ENCODE assay signal across 13 cellular contexts in genomic region chr12:56450241-56450640, GRCh38. TPM values are rescaled to one million over a fixed set of nuclear protein-coding genes. Genes with fewer than 3 reads are reported as not detected.
A peak's percentile ranks its signal among the peaks of the same experiment; 100 is the strongest.
DNase-seq lines count a peak whose midpoint lies in the region; FAIRE-seq and TF ChIP-seq lines count a peak whose summit lies in the region.
"Had no signal": no experiment of that assay in that cellular context is flagged by ENCODE, and none has a peak within 500 bp of the region (broad histone marks: within the 10 kb centered on the region; RNA-seq: fewer than 3 reads in every experiment).

No MANE protein-coding gene starts in this region.

- TF ChIP-seq CTCF in astrocyte (IDR thresholded peaks at IDR 0.05; ENCODE audit: insufficient read depth, low read depth, low read length) (no peak), osteocyte (IDR thresholded peaks at IDR 0.05) (no peak)

- no peak overlapping the region for H3K9ac ChIP-seq in astrocyte (ENCODE audit: low read length)

- H3K9me3 ChIP-seq in astrocyte (ENCODE audit: insufficient read depth, low read depth, low read length): no peaks in the 10 kb centered on the region
- H3K9me3 ChIP-seq: pancreas had no signal

- peaks cover 4% of the 10 kb centered on the region for H3K4me1 ChIP-seq in astrocyte (ENCODE audit: insufficient read depth, low read length)

- peak overlapping the region; percentile 95 for H3K4me3 Mint-ChIP-seq in activated CD4-positive, alpha-beta T cell treated with anti-CD3 and anti-CD28 coated beads, Interleukin-2, amount 10 ng/mL, durations not matched to agents 24 days and 14 days
- peak overlapping the region; percentile 93 for H3K4me3 Mint-ChIP-seq in astrocyte (ENCODE audit: unreplicated experiment)
- H3K4me3 Mint-ChIP-seq in osteocyte (ENCODE audit: unreplicated experiment): no peak overlapping the region

- H3K27ac Mint-ChIP-seq in activated CD4-positive, alpha-beta T cell treated with anti-CD3 and anti-CD28 coated beads, Interleukin-2, amount 10 ng/mL, durations not matched to agents 24 days and 14 days: no peak overlapping the region
- H3K27ac Mint-ChIP-seq in astrocyte (ENCODE audit: unreplicated experiment) (no peak overlapping the region), osteocyte (ENCODE audit: unreplicated experiment) (peak overlapping the region; percentile 98)

- no peaks in the 10 kb centered on the region for H3K27me3 ChIP-seq in astrocyte (ENCODE audit: insufficient read depth, low read length)
- H3K27me3 ChIP-seq: pancreas had no signal

- H3K4me3 ChIP-seq in astrocyte (ENCODE audit: insufficient read depth, low read depth, low read length): no peak overlapping the region

- no peak overlapping the region for H2AFZ ChIP-seq in astrocyte (ENCODE audit: low read depth, low read length)

- no peak for DNase-seq in activated CD4-positive, alpha-beta T cell treated with anti-CD3 and anti-CD28 coated beads, Interleukin-2, amount 10 ng/mL, durations not matched to agents 24 days and 14 days
- no peak for DNase-seq in activated CD4-positive, alpha-beta T cell treated with anti-CD3 and anti-CD28 coated beads, Interleukin-2, amount 50 U/mL, for 48 hours
- DNase-seq in NCI-H69 (lab: John Stamatoyannopoulos, UW) (peak; percentile 89), astrocyte (ENCODE audit: low read depth) (no peak), osteocyte (ENCODE audit: extremely low spot score, unreplicated experiment) (no peak), MV-4-11 (lab: John Stamatoyannopoulos, UW) (no peak), HT-29 (ENCODE audit: low spot score) (no peak), NCI-H187 (lab: John Stamatoyannopoulos, UW) (no peak)
- DNase-seq: kidney glomerular epithelial cell; pancreas; stimulated activated CD4-positive, alpha-beta T cell treated with anti-CD3 and anti-CD28 coated beads, Interleukin-1b, Interleukin-23, amount 100 ng/mL, for 48 hours; T1000 had no signal

- H3K4me1 Mint-ChIP-seq in activated CD4-positive, alpha-beta T cell treated with anti-CD3 and anti-CD28 coated beads, Interleukin-2, amount 10 ng/mL, durations not matched to agents 24 days and 14 days: peaks cover 23% of the 10 kb centered on the region
- H3K4me1 Mint-ChIP-seq in astrocyte (ENCODE audit: low read depth, unreplicated experiment): peaks cover 4% of the 10 kb centered on the region
- H3K4me1 Mint-ChIP-seq in osteocyte (ENCODE audit: unreplicated experiment): peaks cover 18% of the 10 kb centered on the region

- H3K4me2 ChIP-seq in astrocyte (ENCODE audit: low read length): no peak overlapping the region

- FAIRE-seq in astrocyte (lab: Jason Lieb, UNC): no peak
- FAIRE-seq: pancreas had no signal

- H3K36me3 Mint-ChIP-seq in activated CD4-positive, alpha-beta T cell treated with anti-CD3 and anti-CD28 coated beads, Interleukin-2, amount 10 ng/mL, durations not matched to agents 24 days and 14 days (ENCODE audit: low read depth): peaks cover 9% of the 10 kb centered on the region
- H3K36me3 Mint-ChIP-seq in astrocyte (ENCODE audit: low read depth, unreplicated experiment): peaks cover 3% of the 10 kb centered on the region
- H3K36me3 Mint-ChIP-seq in osteocyte (ENCODE audit: unreplicated experiment): no peaks in the 10 kb centered on the region

- H3K36me3 ChIP-seq in astrocyte (ENCODE audit: insufficient read depth, low read length): no peaks in the 10 kb centered on the region
- H3K36me3 ChIP-seq: pancreas had no signal

- H4K20me1 ChIP-seq in astrocyte (ENCODE audit: insufficient read depth, low read length): no peaks in the 10 kb centered on the region

- no peaks in the 10 kb centered on the region for H3K27me3 Mint-ChIP-seq in activated CD4-positive, alpha-beta T cell treated with anti-CD3 and anti-CD28 coated beads, Interleukin-2, amount 10 ng/mL, durations not matched to agents 24 days and 14 days
- H3K27me3 Mint-ChIP-seq in astrocyte (ENCODE audit: low read depth, unreplicated experiment): peaks cover 19% of the 10 kb centered on the region
- H3K27me3 Mint-ChIP-seq in osteocyte (ENCODE audit: unreplicated experiment): peaks cover 7% of the 10 kb centered on the region

- H3K9me3 Mint-ChIP-seq in activated CD4-positive, alpha-beta T cell treated with anti-CD3 and anti-CD28 coated beads, Interleukin-2, amount 10 ng/mL, durations not matched to agents 24 days and 14 days: no peaks in the 10 kb centered on the region
- H3K9me3 Mint-ChIP-seq in astrocyte (ENCODE audit: unreplicated experiment): no peaks in the 10 kb centered on the region
- no peaks in the 10 kb centered on the region for H3K9me3 Mint-ChIP-seq in osteocyte (ENCODE audit: unreplicated experiment)

- H3K79me2 ChIP-seq in astrocyte (ENCODE audit: insufficient read depth, low read length): peaks cover 8% of the 10 kb centered on the region

- intact Hi-C loops in activated CD4-positive, alpha-beta T cell treated with anti-CD3 and anti-CD28 coated beads, Interleukin-2, amount 10 ng/mL, durations not matched to agents 24 days and 14 days (cut with micrococcal nuclease): no loop called here

- no peak overlapping the region for H3K27ac ChIP-seq in astrocyte (ENCODE audit: low read depth, low read length)

RNA-seq across cellular contexts. Expression of gene TIMELESS, which starts 1.0 kb away (rescaled TPM):
- 46.5 and 48.8 TPM in 2 replicates for total RNA-seq in activated CD4-positive, alpha-beta T cell treated with anti-CD3 and anti-CD28 coated beads, Interleukin-2, amount 10 ng/mL, durations not matched to agents 24 days and 14 days
- total RNA-seq in astrocyte (7.3 and 8.5 TPM in 2 replicates), osteocyte (15.9 and 16.2 TPM in 2 replicates)
- 19.7 and 21.8 TPM in 2 replicates for total RNA-seq in HT-29 (2014; rRNA removed; shearing (Covaris generic))

RNA-seq across cellular contexts. Expression of gene MIP, which starts 4.2 kb away (rescaled TPM):
- total RNA-seq in activated CD4-positive, alpha-beta T cell treated with anti-CD3 and anti-CD28 coated beads, Interleukin-2, amount 10 ng/mL, durations not matched to agents 24 days and 14 days: not detected in 2 replicates
- total RNA-seq in astrocyte: not detected in 2 replicates
- total RNA-seq in osteocyte: not detected in 2 replicates
- 0.15 and 0.26 TPM in 2 replicates for total RNA-seq in HT-29 (2014; rRNA removed; shearing (Covaris generic))
- total RNA-seq: cerebellum, pancreas had no signal

RNA-seq across cellular contexts. Expression of gene SPRYD4, which starts 18.1 kb away (rescaled TPM):
- total RNA-seq in activated CD4-positive, alpha-beta T cell treated with anti-CD3 and anti-CD28 coated beads, Interleukin-2, amount 10 ng/mL, durations not matched to agents 24 days and 14 days: 5.2 and 5.5 TPM in 2 replicates
- total RNA-seq in astrocyte (1.6 and 2.0 TPM in 2 replicates), osteocyte (2.7 and 3.1 TPM in 2 replicates)
- 4.4 and 4.5 TPM in 2 replicates for total RNA-seq in HT-29 (2014; rRNA removed; shearing (Covaris generic))

RNA-seq across cellular contexts. Expression of gene GLS2, which starts 37.7 kb away (rescaled TPM):
- total RNA-seq in activated CD4-positive, alpha-beta T cell treated with anti-CD3 and anti-CD28 coated beads, Interleukin-2, amount 10 ng/mL, durations not matched to agents 24 days and 14 days: 1.9 and 2.4 TPM in 2 replicates
- total RNA-seq in astrocyte (0.94 and 1.1 TPM in 2 replicates), osteocyte (0.31 TPM in 1 of 2 replicates, not detected in the other)
- 5.7 and 6.9 TPM in 2 replicates for total RNA-seq in HT-29 (2014; rRNA removed; shearing (Covaris generic))
